1 cellular context compared by ENCODE assay signal in genomic region chr1:170856455-170856854, GRCh38.
TF ChIP-seq lines count a peak whose summit lies in the region.

No MANE protein-coding gene starts in this region.

TF ChIP-seq in K562, 482 proteins besides CTCF, POLR2A, EP300 and RAD21 (continued from another document):
- no peak for TF ChIP-seq ZNF41 (CRISPR knock-in tag; conservative IDR thresholded peaks at IDR 0.05)
- TF ChIP-seq ZBTB11 (CRISPR knock-in tag; IDR thresholded peaks at IDR 0.05) = no peak
- TF ChIP-seq ZC3H11A (IDR thresholded peaks at IDR 0.05; ENCODE audit: low read depth, low read length) = no peak
- TF ChIP-seq PHF8 (IDR thresholded peaks at IDR 0.05; ENCODE audit: borderline replicate concordance, low read length) = no peak
- no peak for TF ChIP-seq TCF15 (CRISPR knock-in tag; IDR thresholded peaks at IDR 0.05)
- no peak for TF ChIP-seq MED1 (CRISPR knock-in tag; IDR thresholded peaks at IDR 0.05; ENCODE audit: borderline replicate concordance)
- no peak for TF ChIP-seq FOXK1 (CRISPR knock-in tag; IDR thresholded peaks at IDR 0.05; ENCODE audit: borderline replicate concordance)
- TF ChIP-seq SRSF9 (IDR thresholded peaks at IDR 0.05; ENCODE audit: borderline replicate concordance, low read depth, low read length) = no peak
- no peak for TF ChIP-seq USF1 (CRISPR knock-in tag; IDR thresholded peaks at IDR 0.05)
- TF ChIP-seq HES1 (IDR thresholded peaks at IDR 0.05; ENCODE audit: low read depth) = no peak
- TF ChIP-seq ZFP36 (IDR thresholded peaks at IDR 0.05; ENCODE audit: low read depth, low read length, partially characterized antibody) = no peak
